ENCODE assay signal across 10 cellular contexts in the genomic region with DNA sequence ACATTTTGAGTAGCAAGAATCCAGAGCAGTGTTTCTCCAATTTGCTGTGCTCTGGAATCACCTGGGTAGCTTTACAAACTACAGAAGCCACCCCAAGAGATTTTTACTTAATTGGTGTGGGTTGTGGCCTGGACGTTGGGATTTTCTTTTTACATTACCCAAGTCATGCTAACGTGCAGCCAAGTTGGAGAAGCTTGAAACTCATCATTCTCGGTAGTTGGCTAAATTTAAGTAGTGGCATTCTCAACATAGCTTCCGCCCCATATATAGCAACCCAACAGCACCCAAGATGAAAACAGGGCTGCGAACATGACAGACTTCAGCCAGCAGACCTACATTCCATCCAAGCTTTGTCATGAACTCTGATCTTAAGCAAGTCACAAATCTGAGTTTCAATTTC. TPM values are rescaled to one million over a fixed set of nuclear protein-coding genes. Genes with fewer than 3 reads are reported as not detected.
DNase-seq lines count a peak whose midpoint lies in the region; ATAC-seq and TF ChIP-seq lines count a peak whose summit lies in the region.
"Had no signal": no experiment of that assay in that cellular context is flagged by ENCODE, and none has a peak within 500 bp of the region (broad histone marks: within the 10 kb centered on the region; RNA-seq: fewer than 3 reads in every experiment).

No MANE protein-coding gene starts in this region.

- H3K4me1 ChIP-seq in heart right ventricle = peaks cover 0 to 99% (median 10%) of the 10 kb centered on the region in 9 donors
- H3K4me1 ChIP-seq in right atrium auricular region = peaks cover 0 to 20% of the 10 kb centered on the region in 2 donors
- peaks cover 99% of the 10 kb centered on the region for H3K4me1 ChIP-seq in KMS-11 (ENCODE audit: low read depth, poor library complexity, severe bottlenecking)
- peaks cover 42 to 100% (median 74%) of the 10 kb centered on the region in 3 donors for H3K4me1 ChIP-seq in esophagus squamous epithelium
- peaks cover 0 to 32% (median 13%) of the 10 kb centered on the region in 4 donors for H3K4me1 ChIP-seq in tibial artery
- peaks cover 10% of the 10 kb centered on the region for H3K4me1 ChIP-seq in Karpas-422 (ENCODE audit: low read length)

- H3K27me3 ChIP-seq in heart right ventricle (no peaks in the 10 kb centered on the region), right atrium auricular region (no peaks in the 10 kb centered on the region), KMS-11 (ENCODE audit: insufficient read depth, low read depth) (no peaks in the 10 kb centered on the region), esophagus squamous epithelium (no peaks in the 10 kb centered on the region), tibial artery (no peaks in the 10 kb centered on the region), Karpas-422 (ENCODE audit: low read length) (no peaks in the 10 kb centered on the region)

- peak overlapping the region in 6 of 10 donors; percentile 10 to 91 (median 24) for H3K27ac ChIP-seq in heart right ventricle
- peak overlapping the region in 1 of 2 donors; percentile 58 for H3K27ac ChIP-seq in right atrium auricular region
- H3K27ac ChIP-seq in KMS-11 = peak overlapping the region; percentile 97
- H3K27ac ChIP-seq in esophagus squamous epithelium = peak overlapping the region; percentile 70 to 83 (median 74)
- H3K27ac ChIP-seq in tibial artery = peak overlapping the region; percentile 9 to 51
- no peak overlapping the region for H3K27ac ChIP-seq in Karpas-422 (ENCODE audit: low read length)

- H3K9me2 ChIP-seq in Karpas-422 (replicated peaks; ENCODE audit: insufficient read depth, low read length) = no peaks in the 10 kb centered on the region

- DNase-seq in heart right ventricle (no peak), right atrium auricular region (ENCODE audit: low spot score) (no peak), esophagus squamous epithelium (lab: John Stamatoyannopoulos, UW) (no peak), tibial artery (no peak), NCI-H2171 (lab: John Stamatoyannopoulos, UW) (no peak), NCI-H1694 (lab: John Stamatoyannopoulos, UW) (no peak), Karpas-422 (no peak)
- DNase-seq: NCI-H2081 treated with DMSO at 0.1 percent for 48 hours; stimulated activated CD4-positive, alpha-beta T cell treated with anti-CD3 and anti-CD28 coated beads, Interleukin-4, amount 100 ng/mL, for 24 hours had no signal

- TF ChIP-seq POLR2A in esophagus squamous epithelium (IDR thresholded peaks at IDR 0.05) = no peak

- intact Hi-C loops in heart right ventricle (cut with DNase I) = loop anchor here in 3 of 10 donors (2.0 to 10.0 kb wide), 5 partner anchors 89 to 421 kb away; a partner anchor contains a TSS
- intact Hi-C loops in esophagus squamous epithelium (cut with DNase I) = no loop called here
- intact Hi-C loops in tibial artery (cut with DNase I; ENCODE audit: low total_unique reads) = loop anchor here (10.0 kb wide), 1 partner anchor 261 kb away; a partner anchor contains a TSS

- H3K36me3 ChIP-seq in heart right ventricle (peaks cover 0 to 67% (median 9%) of the 10 kb centered on the region in 9 donors), right atrium auricular region (peaks cover 16% of the 10 kb centered on the region), KMS-11 (ENCODE audit: insufficient read depth) (no peaks in the 10 kb centered on the region), esophagus squamous epithelium (peaks cover 0 to 18% (median 0%) of the 10 kb centered on the region in 3 donors), tibial artery (peaks cover 0 to 18% (median 5%) of the 10 kb centered on the region in 3 donors), Karpas-422 (ENCODE audit: insufficient read depth, low read length) (peaks cover 28% of the 10 kb centered on the region)

- no peaks in the 10 kb centered on the region for H4K20me1 ChIP-seq in KMS-11 (ENCODE audit: insufficient read depth)
- H4K20me1 ChIP-seq in Karpas-422 (ENCODE audit: insufficient read depth, low read depth, low read length) = no peaks in the 10 kb centered on the region

- H2AFZ ChIP-seq in KMS-11 (ENCODE audit: low read depth) = no peak overlapping the region
- no peak overlapping the region for H2AFZ ChIP-seq in Karpas-422 (ENCODE audit: low read length)

- TF ChIP-seq CTCF in heart right ventricle (IDR thresholded peaks at IDR 0.05) (no peak), right atrium auricular region (IDR thresholded peaks at IDR 0.05) (no peak), KMS-11 (conservative IDR thresholded peaks at IDR 0.05; ENCODE audit: low read depth, low read length) (no peak), esophagus squamous epithelium (IDR thresholded peaks at IDR 0.05) (no peak), tibial artery (IDR thresholded peaks at IDR 0.05) (no peak)

- 47 to 54% methylated on average over 5 of the region's 5 CpGs for WGBS in heart right ventricle, 2 donors
- WGBS in esophagus squamous epithelium, 2 donors = 28 to 41% methylated on average over 5 of the region's 5 CpGs

- peak overlapping the region; percentile 99 for H3K4me2 ChIP-seq in KMS-11
- no peak overlapping the region for H3K4me2 ChIP-seq in Karpas-422 (ENCODE audit: low read depth, low read length, poor library complexity, severe bottlenecking)

- no peaks in the 10 kb centered on the region for H3K9me3 ChIP-seq in heart right ventricle
- H3K9me3 ChIP-seq in right atrium auricular region = no peaks in the 10 kb centered on the region
- no peaks in the 10 kb centered on the region for H3K9me3 ChIP-seq in esophagus squamous epithelium
- no peaks in the 10 kb centered on the region for H3K9me3 ChIP-seq in tibial artery
- no peaks in the 10 kb centered on the region for H3K9me3 ChIP-seq in Karpas-422 (ENCODE audit: low read length)

- no peak overlapping the region for H3K4me3 ChIP-seq in heart right ventricle
- H3K4me3 ChIP-seq in right atrium auricular region = no peak overlapping the region
- H3K4me3 ChIP-seq in KMS-11 (IDR thresholded peaks at IDR 0.05; ENCODE audit: insufficient read depth, low read depth, low read length) = no peak overlapping the region
- no peak overlapping the region for H3K4me3 ChIP-seq in esophagus squamous epithelium
- H3K4me3 ChIP-seq in tibial artery = no peak overlapping the region
- H3K4me3 ChIP-seq in Karpas-422 (ENCODE audit: low read length) = no peak overlapping the region

- H3K79me2 ChIP-seq in KMS-11 (ENCODE audit: insufficient read depth, low read depth) (peaks cover 10% of the 10 kb centered on the region; the same call in 1 of the 2 replicates), Karpas-422 (ENCODE audit: low read length) (peaks cover 19% of the 10 kb centered on the region; the same call in 1 of the 2 replicates)

- peak in 2 of 8 donors; percentile 47 to 61 for ATAC-seq in heart right ventricle

- H3K9ac ChIP-seq in KMS-11 = peak overlapping the region; percentile 56
- H3K9ac ChIP-seq in Karpas-422 (ENCODE audit: low read length) = no peak overlapping the region

RNA-seq across cellular contexts. Expression of a gene that starts 25.0 kb away (rescaled TPM):
- 100 to 1,000 TPM; 115 to 182 (median 136) TPM for total RNA-seq in heart right ventricle
- 100 to 1,000 TPM in 1 of 2 donors, 10 to 100 TPM in 1; 82.4 to 420 TPM for polyA plus RNA-seq in heart right ventricle
- total RNA-seq in right atrium auricular region = 100 to 1,000 TPM; 250 to 251 TPM
- 100 to 1,000 TPM; 174 to 280 (median 225) TPM for total RNA-seq in esophagus squamous epithelium
- total RNA-seq in Karpas-422 (2014; rRNA removed; shearing (Covaris generic); ENCODE audit: low replicate concordance) = 163 and 459 TPM in 2 replicates

RNA-seq across cellular contexts. Expression of a gene that starts 34.1 kb away (rescaled TPM):
- total RNA-seq in heart right ventricle (10 to 100 TPM; 14.9 to 35.7 (median 22.7) TPM), right atrium auricular region (10 to 100 TPM; 20.9 to 25.4 TPM), esophagus squamous epithelium (10 to 100 TPM; 22.9 to 45.4 (median 30.1) TPM)
- 10 to 100 TPM; 13.7 to 15.1 TPM for polyA plus RNA-seq in heart right ventricle
- 3.8 and 6.1 TPM in 2 replicates for total RNA-seq in Karpas-422 (2014; rRNA removed; shearing (Covaris generic); ENCODE audit: low replicate concordance)
